ENCODE assay signal across 1 cellular context in the genomic region with DNA sequence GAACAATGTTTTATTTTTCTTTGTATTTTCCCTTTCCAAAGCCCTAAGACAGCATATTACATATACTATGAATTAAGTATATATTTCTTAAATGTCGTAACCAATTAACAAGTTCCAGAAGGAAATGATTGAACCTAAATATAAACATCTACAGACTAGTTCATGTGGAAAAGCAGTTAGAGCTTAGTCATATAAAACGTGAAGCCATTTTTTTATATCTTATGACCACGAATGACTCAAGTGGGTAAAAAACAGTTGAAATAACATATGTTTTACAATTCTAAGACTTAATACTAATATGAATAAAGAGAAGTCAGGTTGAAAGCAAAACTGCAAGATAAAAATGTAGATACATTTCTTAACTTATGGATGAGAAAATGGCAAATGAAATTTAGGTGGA.
TF ChIP-seq lines count a peak whose summit lies in the region.

No MANE protein-coding gene starts in this region.

TF ChIP-seq in SK-N-SH, 30 proteins besides CTCF, POLR2A, EP300 and RAD21 (continued from another document):
- TF ChIP-seq, protein P1, sequence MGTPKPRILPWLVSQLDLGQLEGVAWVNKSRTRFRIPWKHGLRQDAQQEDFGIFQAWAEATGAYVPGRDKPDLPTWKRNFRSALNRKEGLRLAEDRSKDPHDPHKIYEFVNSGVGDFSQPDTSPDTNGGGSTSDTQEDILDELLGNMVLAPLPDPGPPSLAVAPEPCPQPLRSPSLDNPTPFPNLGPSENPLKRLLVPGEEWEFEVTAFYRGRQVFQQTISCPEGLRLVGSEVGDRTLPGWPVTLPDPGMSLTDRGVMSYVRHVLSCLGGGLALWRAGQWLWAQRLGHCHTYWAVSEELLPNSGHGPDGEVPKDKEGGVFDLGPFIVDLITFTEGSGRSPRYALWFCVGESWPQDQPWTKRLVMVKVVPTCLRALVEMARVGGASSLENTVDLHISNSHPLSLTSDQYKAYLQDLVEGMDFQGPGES (IDR thresholded peaks at IDR 0.05; ENCODE audit: low read depth, low read length), result no peak
- TF ChIP-seq TCF12 (IDR thresholded peaks at IDR 0.05) (peak; percentile 44), FOSL2 (IDR thresholded peaks at IDR 0.05; ENCODE audit: borderline replicate concordance, low read depth) (peak; percentile 63)
- TF ChIP-seq, protein P2, sequence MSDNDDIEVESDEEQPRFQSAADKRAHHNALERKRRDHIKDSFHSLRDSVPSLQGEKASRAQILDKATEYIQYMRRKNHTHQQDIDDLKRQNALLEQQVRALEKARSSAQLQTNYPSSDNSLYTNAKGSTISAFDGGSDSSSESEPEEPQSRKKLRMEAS (IDR thresholded peaks at IDR 0.05; ENCODE audit: low read depth), result no peak
- TF ChIP-seq, protein P3, sequence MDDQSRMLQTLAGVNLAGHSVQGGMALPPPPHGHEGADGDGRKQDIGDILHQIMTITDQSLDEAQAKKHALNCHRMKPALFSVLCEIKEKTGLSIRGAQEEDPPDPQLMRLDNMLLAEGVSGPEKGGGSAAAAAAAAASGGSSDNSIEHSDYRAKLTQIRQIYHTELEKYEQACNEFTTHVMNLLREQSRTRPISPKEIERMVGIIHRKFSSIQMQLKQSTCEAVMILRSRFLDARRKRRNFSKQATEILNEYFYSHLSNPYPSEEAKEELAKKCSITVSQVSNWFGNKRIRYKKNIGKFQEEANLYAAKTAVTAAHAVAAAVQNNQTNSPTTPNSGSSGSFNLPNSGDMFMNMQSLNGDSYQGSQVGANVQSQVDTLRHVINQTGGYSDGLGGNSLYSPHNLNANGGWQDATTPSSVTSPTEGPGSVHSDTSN (IDR thresholded peaks at IDR 0.05), result peak; percentile 35
